ENCODE assay signal across 9 cellular contexts in the genomic region with DNA sequence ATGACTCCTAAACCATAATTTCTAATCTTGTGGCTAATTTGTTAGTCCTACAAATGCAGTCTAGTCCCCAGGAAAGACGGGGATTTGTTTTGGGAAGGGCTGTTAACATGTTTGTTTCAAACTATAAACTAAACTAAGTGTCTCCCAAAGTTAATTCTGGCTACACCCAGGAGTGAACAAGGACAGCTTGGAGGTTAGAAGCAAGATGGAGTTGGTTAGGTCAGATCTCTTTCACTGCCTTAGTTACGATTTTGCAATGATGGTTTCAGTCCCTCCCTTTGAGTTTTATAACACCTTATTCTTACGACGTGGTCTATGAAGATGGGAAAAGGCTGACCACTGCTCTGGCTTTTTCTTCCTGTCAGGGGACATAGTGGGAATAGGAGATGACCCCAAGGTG. TPM values are rescaled to one million over a fixed set of nuclear protein-coding genes. Genes with fewer than 3 reads are reported as not detected.
"Had no signal": no experiment of that assay in that cellular context is flagged by ENCODE, and none has a peak within 500 bp of the region (broad histone marks: within the 10 kb centered on the region; RNA-seq: fewer than 3 reads in every experiment).

No MANE protein-coding gene starts in this region.

- FAIRE-seq: G401.6, GM12878, GM12891, GM12892, GM18507, GM19239 had no signal

- ATAC-seq: GM12878 had no signal

- H3K4me3 ChIP-seq: GM12878 had no signal

- DNase-seq: GDM1, GF-D8 had no signal

RNA-seq across cellular contexts. Expression of gene IL2, which starts 27.0 kb away (rescaled TPM):
- total RNA-seq: G401 had no signal
- polyA plus RNA-seq: GM12878 had no signal
